Comparison of ENCODE assay signal across 1 cellular context in the genomic region with DNA sequence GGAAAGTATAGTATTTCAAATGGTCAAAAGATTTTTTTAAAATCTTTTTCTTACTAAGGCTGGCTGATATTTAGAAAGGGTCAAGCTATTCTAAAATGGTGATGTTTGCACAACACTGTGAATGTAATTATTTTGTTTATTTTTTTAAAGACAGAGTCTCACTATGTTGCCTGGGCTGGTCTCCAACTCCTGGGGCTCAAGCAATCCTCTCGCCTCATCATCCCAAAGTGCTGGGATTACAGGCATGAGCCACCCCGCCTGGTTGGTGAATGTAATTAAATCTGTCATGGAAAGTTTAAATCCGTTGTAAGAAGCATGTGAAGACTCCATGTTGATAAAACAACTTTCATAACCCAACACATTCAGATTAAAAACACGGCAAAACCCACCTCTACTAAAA.
TF ChIP-seq lines count a peak whose summit lies in the region.

No MANE protein-coding gene starts in this region.

TF ChIP-seq in SK-N-SH, 30 proteins besides CTCF, POLR2A, EP300 and RAD21 (continued from another document):
- TF ChIP-seq REST (IDR thresholded peaks at IDR 0.05; ENCODE audit: low read depth, low read length) (no peak), GABPA (IDR thresholded peaks at IDR 0.05; ENCODE audit: low read depth) (no peak), JUND (IDR thresholded peaks at IDR 0.05) (no peak), TAF1 (IDR thresholded peaks at IDR 0.05; ENCODE audit: borderline replicate concordance, low read depth, low read length) (no peak)
